17 cellular contexts compared by ENCODE assay signal in genomic region chr1:246198141-246198820, GRCh38.
DNase-seq lines count a peak whose midpoint lies in the region; ATAC-seq, FAIRE-seq and TF ChIP-seq lines count a peak whose summit lies in the region.
"Had no signal": no experiment of that assay in that cellular context is flagged by ENCODE, and none has a peak within 500 bp of the region (broad histone marks: within the 10 kb centered on the region; RNA-seq: fewer than 3 reads in every experiment).

No MANE protein-coding gene starts in this region.

- H3K27ac Mint-ChIP-seq in brain (peak overlapping the region in 3 of 5 experiments; percentile 14 to 87 (median 66)), GM23338 (no peak overlapping the region)
- H3K27ac Mint-ChIP-seq: CD4-positive, alpha-beta memory T cell had no signal

- H3K9me2 ChIP-seq in GM23338 (ENCODE audit: insufficient read depth): no peaks in the 10 kb centered on the region

- no peak overlapping the region for H3K4me2 ChIP-seq in GM23338
- H3K4me2 ChIP-seq: BLaER1 treated with 17β-estradiol and CSF1 and Interleukin-3, amounts not matched to agents 10 nM and 100 nM; KMS-11 had no signal

- no peak overlapping the region for H2AFZ ChIP-seq in GM23338

- H3K4me1 ChIP-seq in GM23338 (ENCODE audit: insufficient read depth): 0 out of 2 replicates have a peak, but pooled peaks cover 3% of the 10 kb centered on the region
- H3K4me1 ChIP-seq: Caco-2, Peyer's patch had no signal

- H3K79me2 ChIP-seq in GM23338 (replicated peaks; ENCODE audit: insufficient read depth): no peaks in the 10 kb centered on the region

- ATAC-seq in GM23338: no peak

- H3K36me3 ChIP-seq in GM23338 (ENCODE audit: insufficient read depth): no peaks in the 10 kb centered on the region
- H3K36me3 ChIP-seq: Peyer's patch had no signal

- no peak for TF ChIP-seq POLR2A in H54 (IDR thresholded peaks at IDR 0.05; ENCODE audit: low read depth, low read length)

- no peaks in the 10 kb centered on the region for H3K27me3 ChIP-seq in GM23338 (ENCODE audit: insufficient read depth)
- H3K27me3 ChIP-seq: BLaER1 treated with 17β-estradiol and CSF1 and Interleukin-3, amounts not matched to agents 10 nM and 100 nM; Peyer's patch had no signal

- H3K9me3 Mint-ChIP-seq in brain: no peaks in the 10 kb centered on the region
- H3K9me3 Mint-ChIP-seq in GM23338: no peaks in the 10 kb centered on the region

- no peak overlapping the region for H3K27ac ChIP-seq in GM23338 (ENCODE audit: low read depth)
- H3K27ac ChIP-seq: BLaER1 treated with 17β-estradiol and CSF1 and Interleukin-3, amounts not matched to agents 10 nM and 100 nM; KMS-11; Peyer's patch had no signal

- no peaks in the 10 kb centered on the region for H4K20me1 ChIP-seq in GM23338 (replicated peaks; ENCODE audit: insufficient read depth)
- H4K20me1 ChIP-seq: BLaER1 treated with 17β-estradiol and CSF1 and Interleukin-3, amounts not matched to agents 10 nM and 100 nM had no signal

- H3K27me3 Mint-ChIP-seq in brain (no peaks in the 10 kb centered on the region), GM23338 (ENCODE audit: insufficient read depth, low read depth, poor library complexity) (peaks cover 1% of the 10 kb centered on the region)
- H3K27me3 Mint-ChIP-seq: CD4-positive, alpha-beta memory T cell had no signal

- no peak for TF ChIP-seq CTCF in AG10803 (conservative IDR thresholded peaks at IDR 0.05; ENCODE audit: low read length)
- TF ChIP-seq CTCF in brain (conservative IDR thresholded peaks at IDR 0.05): no peak
- TF ChIP-seq CTCF in GM23338 (conservative IDR thresholded peaks at IDR 0.05; ENCODE audit: low read depth in 2 of 2): no peak

- FAIRE-seq in H54 (lab: Jason Lieb, UNC) (no peak), frontal cortex (lab: Jason Lieb, UNC) (no peak)
- FAIRE-seq: GM12892 had no signal

- peak; percentile 52 for DNase-seq in AG10803 (ENCODE audit: low read depth)
- peak; percentile 17 for DNase-seq in NCI-H1048 (lab: John Stamatoyannopoulos, UW)
- peak; percentile 28 for DNase-seq in renal cortical epithelial cell (ENCODE audit: low read depth)
- no peak for DNase-seq in H54 (ENCODE audit: insufficient read length, low spot score)
- no peak for DNase-seq in GM23338 (ENCODE audit: low spot score)
- no peak for DNase-seq in frontal cortex (ENCODE audit: low spot score in 2 of 2)
- DNase-seq: Caco-2; CD4-positive, alpha-beta memory T cell; DND-41; MV-4-11; NCI-H774; NK-92 treated with Interleukin-12 subunit alpha and Interleukin-12 subunit beta, amount 100 ng/mL, for 24 hours; Peyer's patch had no signal

- H3K4me3 Mint-ChIP-seq in brain (peak overlapping the region in 1 of 5 experiments; percentile 25), GM23338 (no peak overlapping the region)
- H3K4me3 Mint-ChIP-seq: CD4-positive, alpha-beta memory T cell had no signal

- no peaks in the 10 kb centered on the region for H3F3A ChIP-seq in GM23338 (replicated peaks; ENCODE audit: low read depth)

- H3K36me3 Mint-ChIP-seq in brain: no peaks in the 10 kb centered on the region
- no peaks in the 10 kb centered on the region for H3K36me3 Mint-ChIP-seq in GM23338 (ENCODE audit: low read depth)

- peaks cover 35% of the 10 kb centered on the region for H3K4me1 Mint-ChIP-seq in brain
- peaks cover 22% of the 10 kb centered on the region for H3K4me1 Mint-ChIP-seq in GM23338
- H3K4me1 Mint-ChIP-seq: CD4-positive, alpha-beta memory T cell had no signal

- no peak overlapping the region for H3K4me3 ChIP-seq in AG10803 (ENCODE audit: low read length)
- no peak overlapping the region for H3K4me3 ChIP-seq in GM23338
- H3K4me3 ChIP-seq: BLaER1 treated with 17β-estradiol and CSF1 and Interleukin-3, amounts not matched to agents 10 nM and 100 nM; Peyer's patch had no signal

TF ChIP-seq in GM23338, 12 proteins besides CTCF, POLR2A, EP300 and RAD21 (continues in another document):
- no peak for TF ChIP-seq JUNB (IDR thresholded peaks at IDR 0.05; ENCODE audit: unreplicated experiment)
- TF ChIP-seq EZH2phosphoT487 (IDR thresholded peaks at IDR 0.05; ENCODE audit: unreplicated experiment): no peak
- TF ChIP-seq ZNF331 (CRISPR knock-in tag; IDR thresholded peaks at IDR 0.05; ENCODE audit: low read depth): no peak
- no peak for TF ChIP-seq CREB1 (CRISPR knock-in tag; IDR thresholded peaks at IDR 0.05; ENCODE audit: low read depth)
- no peak for TF ChIP-seq POLR2AphosphoS5 (IDR thresholded peaks at IDR 0.05; ENCODE audit: low read depth)
- no peak for TF ChIP-seq ETS1 (IDR thresholded peaks at IDR 0.05)
- no peak for TF ChIP-seq ZNF462 (CRISPR knock-in tag; IDR thresholded peaks at IDR 0.05)
- TF ChIP-seq STAT1 (IDR thresholded peaks at IDR 0.05; ENCODE audit: unreplicated experiment): no peak

Comparison
In these comparisons a context has a peak if more than half of its experiments do, and no peak if none do; other contexts are left out.
1. DNase-seq: peak in AG10803 (single experiment), NCI-H1048 (single experiment) and renal cortical epithelial cell (single experiment); none in H54 (single experiment), GM23338 (single experiment) and frontal cortex (0 of 2).